ENCODE assay signal across 25 cellular contexts in the genomic region with DNA sequence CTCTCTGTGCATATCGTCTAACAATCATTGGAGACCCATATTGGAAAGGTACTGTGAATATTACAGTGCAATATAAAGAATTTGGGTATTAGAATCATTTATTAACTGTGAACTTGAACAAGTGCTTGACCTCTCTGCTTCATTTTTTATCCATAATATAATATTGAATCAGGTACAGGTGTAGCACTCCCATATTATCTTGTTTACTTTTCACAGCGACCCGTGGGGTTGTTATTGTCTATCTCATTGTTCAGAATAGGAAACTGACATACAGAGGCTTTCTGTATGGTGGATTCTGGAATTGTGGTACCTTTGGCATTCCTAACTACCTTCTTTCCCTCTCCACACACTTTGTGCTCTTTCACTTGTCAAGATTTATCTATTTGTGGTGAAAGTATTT.
"Had no signal": no experiment of that assay in that cellular context is flagged by ENCODE, and none has a peak within 500 bp of the region (broad histone marks: within the 10 kb centered on the region; RNA-seq: fewer than 3 reads in every experiment).

No MANE protein-coding gene starts in this region.

- FAIRE-seq: bronchial epithelial cell, islet of Langerhans, TTC549 had no signal

- H3K9me3 ChIP-seq: gastroesophageal sphincter, upper lobe of left lung had no signal

- ATAC-seq: gastroesophageal sphincter, left ventricle myocardium superior, WTC11 had no signal

- H3K4me3 Mint-ChIP-seq: activated T-helper 1 cell treated with anti-CD3 and anti-CD28 coated beads, Interleukin-12 subunit alpha, Interleukin-12 subunit beta, Interleukin-2, Interleukin-4 antibody, amounts not matched to agents 30 ng/mL and 10 ng/mL and 1 ng/mL, durations not matched to agents 14 hours and 24 hours and 36 hours; endodermal cell; mesothelial cell of epicardium; WTC11 had no signal

- H3K9me3 Mint-ChIP-seq: activated T-helper 1 cell treated with anti-CD3 and anti-CD28 coated beads, Interleukin-12 subunit alpha, Interleukin-12 subunit beta, Interleukin-2, Interleukin-4 antibody, amounts not matched to agents 30 ng/mL and 10 ng/mL and 1 ng/mL, durations not matched to agents 14 hours and 24 hours and 36 hours; endodermal cell had no signal

- H3K27ac Mint-ChIP-seq: activated T-helper 1 cell treated with anti-CD3 and anti-CD28 coated beads, Interleukin-12 subunit alpha, Interleukin-12 subunit beta, Interleukin-2, Interleukin-4 antibody, amounts not matched to agents 30 ng/mL and 10 ng/mL and 1 ng/mL, durations not matched to agents 14 hours and 24 hours and 36 hours; endodermal cell; mesothelial cell of epicardium; WTC11 had no signal

- H3K27me3 ChIP-seq: gastroesophageal sphincter, upper lobe of left lung had no signal

- H3K27ac ChIP-seq: coronary artery, epithelial cell of prostate, gastroesophageal sphincter, SK-N-MC, upper lobe of left lung had no signal

- DNase-seq: activated CD4-positive, alpha-beta T cell treated with anti-CD3 and anti-CD28 coated beads, Interleukin-2, amount 50 U/mL, for 48 hours; activated gamma-delta T cell; activated naive CD4-positive, alpha-beta T cell treated with anti-CD3 and anti-CD28 coated beads, Interleukin-2, amount 50 U/mL, for 16 hours; amniotic stem cell; cerebellar nuclear complex; endodermal cell; head of caudate nucleus; hypothalamus; left ventricle myocardium superior; mammary epithelial cell; retina; stimulated activated CD4-positive, alpha-beta T cell treated with anti-CD3 and anti-CD28 coated beads, Interleukin-2, amount 100 ng/mL, for 48 hours; stimulated activated naive CD4-positive, alpha-beta T cell treated with Interleukin-2 at 50 U/mL for 16 hours; SW 1271; upper lobe of left lung had no signal

- H3K4me3 ChIP-seq: coronary artery, gastroesophageal sphincter, SK-N-MC, upper lobe of left lung had no signal

- H3K4me1 Mint-ChIP-seq: endodermal cell, WTC11 had no signal
